ENCODE assay signal across 33 cellular contexts in the genomic region with DNA sequence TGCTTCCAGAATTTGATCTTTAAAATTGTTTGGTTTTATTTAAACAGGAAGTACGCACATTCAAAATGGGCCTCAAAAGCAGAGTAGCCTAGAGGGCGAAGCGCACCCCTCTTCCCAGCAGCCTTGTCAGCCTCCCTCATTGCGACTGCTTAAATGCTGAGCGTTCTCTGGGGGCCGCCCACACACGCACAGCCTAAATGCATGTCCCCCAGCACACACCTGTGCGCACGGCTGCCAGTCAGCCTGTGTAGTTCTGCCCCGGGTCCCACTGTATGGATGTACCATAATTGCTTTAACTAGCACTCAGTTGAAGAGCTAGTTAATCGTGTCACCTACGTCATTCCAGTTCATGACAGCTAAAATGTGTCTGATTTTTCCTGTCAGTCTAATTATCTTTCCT.
"Had no signal": no experiment of that assay in that cellular context is flagged by ENCODE, and none has a peak within 500 bp of the region (broad histone marks: within the 10 kb centered on the region; RNA-seq: fewer than 3 reads in every experiment).

No MANE protein-coding gene starts in this region.

- H3K4me3 Mint-ChIP-seq: activated CD4-positive, alpha-beta memory T cell treated with anti-CD3 and anti-CD28 coated beads for 36 hours; activated CD4-positive, alpha-beta T cell treated with anti-CD3 and anti-CD28 coated beads for 36 hours; activated CD4-positive, alpha-beta T cell treated with anti-CD3 and anti-CD28 coated beads, Interleukin-2, amount 10 ng/mL, durations not matched to agents 7 days and 5 days; activated T-cell treated with anti-CD3 and anti-CD28 coated beads, Interleukin-2, amount 50 U/mL, for 4 hours; brain; T-helper 1 cell treated with Interleukin-12 subunit alpha and Interleukin-12 subunit beta and Interleukin-4 antibody, amounts not matched to agents 30 μg/mL and 1 μg/mL, for 36 hours; T-helper 2 cell treated with Interferon-gamma antibody and Interleukin-4, amounts not matched to agents 5 μg/mL and 100 μg/mL, for 36 hours had no signal

- FAIRE-seq: astrocyte, bronchial epithelial cell, TTC549 had no signal

- H3K27me3 ChIP-seq: adrenal gland, Peyer's patch, SJSA1 had no signal

- DNase-seq: activated CD4-positive, alpha-beta memory T cell treated with anti-CD3 and anti-CD28 coated beads for 36 hours; activated CD4-positive, alpha-beta T cell treated with anti-CD3 and anti-CD28 coated beads for 36 hours; activated CD4-positive, alpha-beta T cell treated with anti-CD3 and anti-CD28 coated beads, Interleukin-2, amount 10 ng/mL, durations not matched to agents 7 days and 5 days; activated CD8-positive, alpha-beta memory T cell treated with anti-CD3 and anti-CD28 coated beads, Interleukin-2, amount 50 U/mL, for 4 hours; activated effector memory CD4-positive, alpha-beta T cell treated with anti-CD3 and anti-CD28 coated beads, Interleukin-2, amount 50 U/mL, for 16 hours; activated naive CD4-positive, alpha-beta T cell; activated T-cell treated with anti-CD3 and anti-CD28 coated beads for 4 hours; activated T-cell treated with anti-CD3 and anti-CD28 coated beads, Interleukin-2, amount 50 U/mL, for 4 hours; NCI-H1105; NCI-H1417 treated with DMSO at 0.1 percent for 48 hours; NCI-H1694 treated with DMSO at 0.1 percent for 48 hours; NCI-H2029; NCI-H2107; NCI-H2171; NCI-H510A; NCI-H526; NCI-H748 treated with DMSO at 0.1 percent for 48 hours; NK-92 treated with Interleukin-12 subunit alpha and Interleukin-12 subunit beta, amount 100 ng/mL, for 24 hours; PC-3; Peyer's patch; RPMI8226; SHP77 treated with DMSO at 0.1 percent for 48 hours; SK-N-SH had no signal

- H3K27ac Mint-ChIP-seq: activated CD4-positive, alpha-beta memory T cell treated with anti-CD3 and anti-CD28 coated beads for 36 hours; activated CD4-positive, alpha-beta T cell treated with anti-CD3 and anti-CD28 coated beads for 36 hours; activated CD4-positive, alpha-beta T cell treated with anti-CD3 and anti-CD28 coated beads, Interleukin-2, amount 10 ng/mL, durations not matched to agents 7 days and 5 days; activated naive CD4-positive, alpha-beta T cell treated with anti-CD3 and anti-CD28 coated beads, Interleukin-2, amount 50 U/mL, for 72 hours; T-helper 1 cell treated with Interleukin-12 subunit alpha and Interleukin-12 subunit beta and Interleukin-4 antibody, amounts not matched to agents 30 μg/mL and 1 μg/mL, for 36 hours; T-helper 2 cell treated with Interferon-gamma antibody and Interleukin-4, amounts not matched to agents 5 μg/mL and 100 μg/mL, for 36 hours had no signal

- ATAC-seq: activated CD4-positive, alpha-beta T cell treated with anti-CD3 and anti-CD28 coated beads for 36 hours; activated CD4-positive, CD25-positive, alpha-beta regulatory T cell treated with anti-CD3 and anti-CD28 coated beads, Interleukin-2, amount 50 U/mL, for 24 hours; activated naive CD4-positive, alpha-beta T cell treated with anti-CD3 and anti-CD28 coated beads, Interleukin-2, amount 50 U/mL, for 72 hours; activated T-cell treated with anti-CD3 and anti-CD28 coated beads, Interleukin-2, amount 50 U/mL, for 4 hours; PC-3 had no signal

- H3K9me3 ChIP-seq: adrenal gland, Peyer's patch, SJSA1, SK-N-SH had no signal

- H3K9me3 Mint-ChIP-seq: T-helper 1 cell treated with Interleukin-12 subunit alpha and Interleukin-12 subunit beta and Interleukin-4 antibody, amounts not matched to agents 30 μg/mL and 1 μg/mL, for 36 hours had no signal

- H3K9me2 ChIP-seq: SK-N-SH had no signal

- H3K4me2 ChIP-seq: SK-N-SH had no signal

- H3K27ac ChIP-seq: adrenal gland, Peyer's patch, SJSA1 had no signal

- H3K4me1 Mint-ChIP-seq: activated CD4-positive, alpha-beta T cell treated with anti-CD3 and anti-CD28 coated beads for 36 hours; activated CD4-positive, alpha-beta T cell treated with anti-CD3 and anti-CD28 coated beads, Interleukin-2, amount 10 ng/mL, durations not matched to agents 7 days and 5 days had no signal

- H3K4me1 ChIP-seq: adrenal gland, Peyer's patch, SJSA1 had no signal

- H3K27me3 Mint-ChIP-seq: activated CD4-positive, alpha-beta memory T cell treated with anti-CD3 and anti-CD28 coated beads for 36 hours; activated CD4-positive, alpha-beta T cell treated with anti-CD3 and anti-CD28 coated beads for 36 hours; activated CD4-positive, alpha-beta T cell treated with anti-CD3 and anti-CD28 coated beads, Interleukin-2, amount 10 ng/mL, durations not matched to agents 7 days and 5 days; brain had no signal

- H3K9ac ChIP-seq: SK-N-SH had no signal

- H3K4me3 ChIP-seq: adrenal gland, Peyer's patch, SJSA1 had no signal
